ENCODE assay signal across 8 cellular contexts in genomic region chr1:39129514-39129913, GRCh38.
DNase-seq lines count a peak whose midpoint lies in the region; ATAC-seq and TF ChIP-seq lines count a peak whose summit lies in the region.

No MANE protein-coding gene starts in this region.

- TF ChIP-seq POLR2A in gastroesophageal sphincter (IDR thresholded peaks at IDR 0.05): no peak
- TF ChIP-seq POLR2A in thyroid gland (IDR thresholded peaks at IDR 0.05): no peak

- no peak for TF ChIP-seq EP300 in gastroesophageal sphincter (IDR thresholded peaks at IDR 0.05)

- H3K4me3 ChIP-seq in gastroesophageal sphincter (no peak overlapping the region), thyroid gland (replicated peaks in 1 of 3) (no peak overlapping the region)

- ATAC-seq in gastroesophageal sphincter: no peak
- no peak for ATAC-seq in HG03439 (IDR thresholded peaks at IDR 0.05; ENCODE audit: unreplicated experiment)

- H3K4me1 ChIP-seq in gastroesophageal sphincter (peaks cover 10 to 75% (median 33%) of the 10 kb centered on the region in 3 donors), thyroid gland (peaks cover 50 to 89% of the 10 kb centered on the region in 2 donors)

- H3K27me3 ChIP-seq in gastroesophageal sphincter (no peaks in the 10 kb centered on the region), thyroid gland (no peaks in the 10 kb centered on the region)

- TF ChIP-seq CTCF in gastroesophageal sphincter (IDR thresholded peaks at IDR 0.05): peak in 2 of 4 experiments; percentile 47 to 53
- TF ChIP-seq CTCF in thyroid gland (IDR thresholded peaks at IDR 0.05): peak in 3 of 6 experiments; percentile 10 to 18 (median 15)

- in situ Hi-C loops in SK-MEL-5 (cut with HindIII; ENCODE audit: low pct_unique_long_range_greater_than_20kb, low sequenced_read_pairs): no loop called here

- no peaks in the 10 kb centered on the region for H3K9me3 ChIP-seq in gastroesophageal sphincter
- no peaks in the 10 kb centered on the region for H3K9me3 ChIP-seq in thyroid gland

- no peaks in the 10 kb centered on the region for H3K36me3 ChIP-seq in gastroesophageal sphincter
- no peaks in the 10 kb centered on the region for H3K36me3 ChIP-seq in thyroid gland

- peak overlapping the region in 3 of 4 donors; percentile 57 to 72 (median 66) for H3K27ac ChIP-seq in gastroesophageal sphincter
- peak overlapping the region; percentile 91 to 93 (median 91) for H3K27ac ChIP-seq in thyroid gland

- DNase-seq in SIG-M5 treated with dmso at 0.1 percent for 504 hours (lab: John Stamatoyannopoulos, UW; ENCODE audit: unreplicated experiment) (peak; percentile 26), SIG-M5 (lab: John Stamatoyannopoulos, UW) (no peak), SK-MEL-5 (ENCODE audit: low read depth, low spot score) (peak; percentile 70), thyroid gland (no peak), NCI-H446 (lab: John Stamatoyannopoulos, UW) (no peak), NCI-H2081 (lab: John Stamatoyannopoulos, UW) (no peak)

- intact Hi-C loops in thyroid gland (cut with DNase I): no loop called here

Comparison
In these comparisons a context has a peak if more than half of its experiments do, and no peak if none do; other contexts are left out.
1. DNase-seq: peak in SIG-M5 treated with dmso at 0.1 percent for 504 hours (single experiment) and SK-MEL-5 (single experiment); none in SIG-M5 (single experiment), thyroid gland (0 of 2), NCI-H446 (0 of 2) and NCI-H2081 (0 of 2).